In the genomic region with DNA sequence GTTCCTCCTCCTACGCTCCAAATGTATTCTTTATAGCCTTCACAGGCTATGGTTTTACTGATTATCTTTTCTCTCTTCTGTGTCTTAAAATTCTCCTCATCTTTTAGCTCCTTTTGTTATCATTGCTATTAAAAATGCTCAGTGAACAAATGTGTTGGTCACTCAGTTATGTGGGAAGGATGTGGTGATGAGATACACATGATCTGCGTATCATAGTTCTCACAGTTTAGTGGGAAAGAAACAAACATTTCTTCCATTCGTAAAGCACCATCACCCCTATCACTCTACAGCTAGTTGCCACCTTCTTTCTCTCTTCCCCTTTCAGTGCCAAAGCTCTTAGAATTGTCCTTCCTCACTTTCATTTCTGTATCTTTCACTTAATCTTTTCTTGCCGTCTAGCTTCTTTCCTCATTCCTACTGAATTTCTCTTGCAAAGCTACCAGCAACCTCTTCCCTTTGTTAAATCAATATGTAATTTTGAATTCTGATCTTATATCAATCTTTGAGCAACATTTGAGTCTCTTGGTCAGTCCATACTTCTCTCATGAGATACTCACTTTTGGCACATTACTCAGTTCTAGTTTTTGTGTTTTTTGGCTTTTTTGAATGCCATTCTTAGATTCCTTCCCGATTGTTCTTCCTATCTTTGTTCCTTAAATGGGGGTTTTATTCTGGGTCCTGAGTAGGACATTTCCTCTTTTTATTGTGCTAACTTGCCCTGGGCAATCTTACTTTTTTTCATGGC, we compare ENCODE assay signal across 1 cellular context.
TF ChIP-seq lines count a peak whose summit lies in the region.

No MANE protein-coding gene starts in this region.

TF ChIP-seq in IMR-90, 13 proteins besides CTCF, POLR2A, EP300 and RAD21:
- TF ChIP-seq USF2 (IDR thresholded peaks at IDR 0.05; ENCODE audit: low read depth, low read length) (no peak), BHLHE40 (IDR thresholded peaks at IDR 0.05; ENCODE audit: low read depth, low read length) (no peak)
